Comparison of ENCODE assay signal across 12 cellular contexts in the genomic region with DNA sequence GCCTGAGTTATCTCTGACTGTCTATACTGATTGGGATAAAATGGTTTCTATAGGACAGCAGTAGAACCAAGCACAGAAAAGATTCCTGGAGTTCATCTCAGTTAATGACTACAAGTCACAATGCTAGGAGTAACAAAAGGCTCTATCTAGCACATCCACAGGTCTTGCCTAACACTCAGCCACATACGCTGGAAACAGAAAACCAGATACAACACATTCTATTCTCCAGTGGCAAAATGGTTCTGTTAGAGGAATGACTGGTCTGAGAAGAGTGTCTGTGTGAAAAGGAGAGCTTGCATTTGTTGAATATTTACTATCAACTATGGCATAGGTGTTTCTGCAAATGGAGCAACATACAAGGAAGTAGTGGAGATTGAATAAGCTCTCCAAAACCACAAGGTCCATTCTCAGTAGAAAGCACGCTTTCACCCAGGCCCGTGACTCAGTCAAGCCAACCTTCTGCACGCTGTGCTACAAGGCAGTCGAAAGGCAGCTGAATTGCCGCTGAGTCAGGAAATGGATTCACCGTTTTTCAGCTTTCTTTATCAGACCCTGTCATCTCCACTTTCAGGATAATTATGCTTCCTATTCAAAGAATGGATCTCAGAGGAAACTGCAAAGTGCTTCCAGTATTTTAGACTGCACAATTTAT.
A peak's percentile ranks its signal among the peaks of the same experiment; 100 is the strongest.
DNase-seq lines count a peak whose midpoint lies in the region; FAIRE-seq and TF ChIP-seq lines count a peak whose summit lies in the region.
"Had no signal": no experiment of that assay in that cellular context is flagged by ENCODE, and none has a peak within 500 bp of the region (broad histone marks: within the 10 kb centered on the region; RNA-seq: fewer than 3 reads in every experiment).

No MANE protein-coding gene starts in this region.

- peaks cover 5% of the 10 kb centered on the region for H3K9me3 ChIP-seq in neural progenitor cell (ENCODE audit: low read depth)
- H3K9me3 ChIP-seq: thyroid gland had no signal

- H3K27me3 Mint-ChIP-seq in neural progenitor cell (ENCODE audit: insufficient read depth, low read depth) = peaks cover 2% of the 10 kb centered on the region
- peaks cover 2% of the 10 kb centered on the region for H3K27me3 Mint-ChIP-seq in activated T-cell treated with anti-CD3 and anti-CD28 coated beads, Interleukin-2, amount 50 U/mL, for 24 hours
- H3K27me3 Mint-ChIP-seq: natural killer cell treated with Interleukin-12 subunit alpha and Interleukin-12 subunit beta and Interleukin-15 and Interleukin-18, amount 100 ng/mL, for 72 hours had no signal

- H3K4me3 ChIP-seq in astrocyte of the cerebellum (ENCODE audit: low read depth, low read length) (no peak overlapping the region), neural progenitor cell (no peak overlapping the region)
- H3K4me3 ChIP-seq: cardiac muscle cell, thyroid gland had no signal

- no peak overlapping the region for H2AFZ ChIP-seq in neural progenitor cell (replicated peaks)

- no peaks in the 10 kb centered on the region for H3K79me2 ChIP-seq in neural progenitor cell (ENCODE audit: low read depth)

- H3K4me1 Mint-ChIP-seq in neural progenitor cell = peaks cover 31% of the 10 kb centered on the region
- H3K4me1 Mint-ChIP-seq in activated T-cell treated with anti-CD3 and anti-CD28 coated beads, Interleukin-2, amount 50 U/mL, for 24 hours (ENCODE audit: low read depth) = no peaks in the 10 kb centered on the region

- H3K27ac ChIP-seq in neural progenitor cell = no peak overlapping the region
- H3K27ac ChIP-seq: cardiac muscle cell, thyroid gland had no signal

- H3K4me2 ChIP-seq in neural progenitor cell = no peak overlapping the region

- H3K9me3 Mint-ChIP-seq in neural progenitor cell = peaks cover 5% of the 10 kb centered on the region
- no peaks in the 10 kb centered on the region for H3K9me3 Mint-ChIP-seq in activated T-cell treated with anti-CD3 and anti-CD28 coated beads, Interleukin-2, amount 50 U/mL, for 24 hours
- H3K9me3 Mint-ChIP-seq: natural killer cell treated with Interleukin-12 subunit alpha and Interleukin-12 subunit beta and Interleukin-15 and Interleukin-18, amount 100 ng/mL, for 72 hours had no signal

- DNase-seq in H54 (ENCODE audit: insufficient read length, low spot score) = peak; percentile 41
- DNase-seq in NCI-H187 treated with DMSO at 0.1 percent for 48 hours (lab: John Stamatoyannopoulos, UW) = peak; percentile 76
- peak; percentile 62 for DNase-seq in astrocyte of the cerebellum (ENCODE audit: low read depth)
- peak; percentile 12 for DNase-seq in neural progenitor cell (ENCODE audit: low spot score)
- DNase-seq in activated T-cell treated with anti-CD3 and anti-CD28 coated beads, Interleukin-2, amount 50 U/mL, for 24 hours = no peak
- DNase-seq in HEK293T (ENCODE audit: extremely low spot score) = no peak
- no peak for DNase-seq in mesenteric fat pad (ENCODE audit: low spot score)
- DNase-seq: Kasumi-1; stimulated activated CD4-positive, alpha-beta T cell treated with anti-CD3 and anti-CD28 coated beads, Interleukin-4, amount 100 ng/mL, for 4 hours; thyroid gland had no signal

- no peaks in the 10 kb centered on the region for H3F3A ChIP-seq in neural progenitor cell (ENCODE audit: low read depth)

- H3K4me3 Mint-ChIP-seq in neural progenitor cell = no peak overlapping the region
- H3K4me3 Mint-ChIP-seq in activated T-cell treated with anti-CD3 and anti-CD28 coated beads, Interleukin-2, amount 50 U/mL, for 24 hours = no peak overlapping the region
- H3K4me3 Mint-ChIP-seq: natural killer cell treated with Interleukin-12 subunit alpha and Interleukin-12 subunit beta and Interleukin-15 and Interleukin-18, amount 100 ng/mL, for 72 hours had no signal

- TF ChIP-seq CTCF in astrocyte of the cerebellum (IDR thresholded peaks at IDR 0.05; ENCODE audit: low read depth, low read length, missing control alignments) (no peak), neural progenitor cell (IDR thresholded peaks at IDR 0.05) (no peak)

- H3K36me3 ChIP-seq in neural progenitor cell = no peaks in the 10 kb centered on the region
- H3K36me3 ChIP-seq: cardiac muscle cell, thyroid gland had no signal

- peaks cover 6% of the 10 kb centered on the region for H3K4me1 ChIP-seq in neural progenitor cell
- H3K4me1 ChIP-seq: thyroid gland had no signal

- peaks cover 2% of the 10 kb centered on the region for H3K36me3 Mint-ChIP-seq in neural progenitor cell
- H3K36me3 Mint-ChIP-seq in activated T-cell treated with anti-CD3 and anti-CD28 coated beads, Interleukin-2, amount 50 U/mL, for 24 hours (ENCODE audit: low read depth) = no peaks in the 10 kb centered on the region
- H3K36me3 Mint-ChIP-seq: natural killer cell treated with Interleukin-12 subunit alpha and Interleukin-12 subunit beta and Interleukin-15 and Interleukin-18, amount 100 ng/mL, for 72 hours had no signal

- no peak for TF ChIP-seq POLR2A in H54 (IDR thresholded peaks at IDR 0.05; ENCODE audit: low read depth, low read length)

- in situ Hi-C loops in astrocyte of the cerebellum (cut with HindIII; ENCODE audit: low sequenced_read_pairs) = no loop called here

- CTCF ChIA-PET in HEK293T (lab: Yijun Ruan, JAX) = no interaction called here

- FAIRE-seq in H54 (lab: Jason Lieb, UNC) = peak; percentile 100

- POLR2A ChIA-PET in HEK293T (lab: Yijun Ruan, JAX) = no interaction called here

- no peaks in the 10 kb centered on the region for H4K20me1 ChIP-seq in neural progenitor cell (ENCODE audit: low read depth)

- no peaks in the 10 kb centered on the region for H3K27me3 ChIP-seq in neural progenitor cell
- H3K27me3 ChIP-seq: cardiac muscle cell, thyroid gland had no signal

- H3K9ac ChIP-seq in neural progenitor cell = no peak overlapping the region

- H3K27ac Mint-ChIP-seq in neural progenitor cell = no peak overlapping the region
- H3K27ac Mint-ChIP-seq in activated T-cell treated with anti-CD3 and anti-CD28 coated beads, Interleukin-2, amount 50 U/mL, for 24 hours = no peak overlapping the region
- H3K27ac Mint-ChIP-seq: natural killer cell treated with Interleukin-12 subunit alpha and Interleukin-12 subunit beta and Interleukin-15 and Interleukin-18, amount 100 ng/mL, for 72 hours had no signal

TF ChIP-seq in HEK293T, 16 proteins besides CTCF, POLR2A, EP300 and RAD21:
- TF ChIP-seq ELF4 (IDR thresholded peaks at IDR 0.05) = no peak

Comparison
In these comparisons a context has a peak if more than half of its experiments do, and no peak if none do; other contexts are left out.
1. DNase-seq: peak in H54 (single experiment), NCI-H187 treated with DMSO at 0.1 percent for 48 hours (single experiment), astrocyte of the cerebellum (single experiment) and neural progenitor cell (single experiment); none in activated T-cell treated with anti-CD3 and anti-CD28 coated beads, Interleukin-2, amount 50 U/mL, for 24 hours (single experiment), HEK293T (single experiment) and mesenteric fat pad (single experiment).